Comparison of ENCODE assay signal across 1 cellular context in the genomic region with DNA sequence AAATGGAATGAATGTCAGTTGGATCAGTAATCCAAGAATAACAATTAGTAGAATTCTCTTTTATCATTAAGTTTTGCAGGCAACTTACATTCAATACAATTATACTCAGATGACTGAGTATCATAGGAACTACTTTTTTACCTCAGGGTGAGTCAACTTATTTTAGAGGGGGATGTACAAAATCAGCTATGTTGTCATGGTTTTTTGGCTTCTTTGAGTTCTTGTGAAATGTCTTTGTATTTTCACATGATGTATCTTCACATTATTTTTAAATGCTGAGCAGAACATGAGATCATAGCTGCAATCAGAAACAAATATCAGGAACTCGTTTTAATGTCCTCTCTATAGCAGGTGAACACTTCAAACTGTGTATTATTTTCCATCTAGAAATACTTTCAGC.
TF ChIP-seq lines count a peak whose summit lies in the region.

No MANE protein-coding gene starts in this region.

TF ChIP-seq in IMR-90, 13 proteins besides CTCF, POLR2A, EP300 and RAD21:
- TF ChIP-seq MAFK (IDR thresholded peaks at IDR 0.05; ENCODE audit: low read depth, low read length) (no peak), CHD1 (IDR thresholded peaks at IDR 0.05; ENCODE audit: low read depth, low read length) (no peak), MXI1 (IDR thresholded peaks at IDR 0.05; ENCODE audit: borderline replicate concordance, low read depth, low read length) (no peak), CEBPB (IDR thresholded peaks at IDR 0.05; ENCODE audit: low read depth, low read length) (no peak), RCOR1 (IDR thresholded peaks at IDR 0.05; ENCODE audit: insufficient replicate concordance, low read length) (no peak), BHLHE40 (IDR thresholded peaks at IDR 0.05; ENCODE audit: low read depth, low read length) (no peak), FOS (IDR thresholded peaks at IDR 0.05; ENCODE audit: low read depth, low read length) (no peak), MAZ (IDR thresholded peaks at IDR 0.05; ENCODE audit: borderline replicate concordance, low read depth, low read length) (no peak), RFX5 (IDR thresholded peaks at IDR 0.05; ENCODE audit: low read depth, low read length) (no peak), SMC3 (IDR thresholded peaks at IDR 0.05; ENCODE audit: low read depth, low read length) (no peak), NFE2L2 (IDR thresholded peaks at IDR 0.05; ENCODE audit: low read depth, low read length) (no peak)
- TF ChIP-seq, protein P1, sequence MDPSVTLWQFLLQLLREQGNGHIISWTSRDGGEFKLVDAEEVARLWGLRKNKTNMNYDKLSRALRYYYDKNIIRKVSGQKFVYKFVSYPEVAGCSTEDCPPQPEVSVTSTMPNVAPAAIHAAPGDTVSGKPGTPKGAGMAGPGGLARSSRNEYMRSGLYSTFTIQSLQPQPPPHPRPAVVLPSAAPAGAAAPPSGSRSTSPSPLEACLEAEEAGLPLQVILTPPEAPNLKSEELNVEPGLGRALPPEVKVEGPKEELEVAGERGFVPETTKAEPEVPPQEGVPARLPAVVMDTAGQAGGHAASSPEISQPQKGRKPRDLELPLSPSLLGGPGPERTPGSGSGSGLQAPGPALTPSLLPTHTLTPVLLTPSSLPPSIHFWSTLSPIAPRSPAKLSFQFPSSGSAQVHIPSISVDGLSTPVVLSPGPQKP (IDR thresholded peaks at IDR 0.05; ENCODE audit: borderline replicate concordance, low read depth, low read length) = no peak
- TF ChIP-seq, protein P2, sequence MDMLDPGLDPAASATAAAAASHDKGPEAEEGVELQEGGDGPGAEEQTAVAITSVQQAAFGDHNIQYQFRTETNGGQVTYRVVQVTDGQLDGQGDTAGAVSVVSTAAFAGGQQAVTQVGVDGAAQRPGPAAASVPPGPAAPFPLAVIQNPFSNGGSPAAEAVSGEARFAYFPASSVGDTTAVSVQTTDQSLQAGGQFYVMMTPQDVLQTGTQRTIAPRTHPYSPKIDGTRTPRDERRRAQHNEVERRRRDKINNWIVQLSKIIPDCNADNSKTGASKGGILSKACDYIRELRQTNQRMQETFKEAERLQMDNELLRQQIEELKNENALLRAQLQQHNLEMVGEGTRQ (IDR thresholded peaks at IDR 0.05; ENCODE audit: low read depth, low read length) = no peak
